ENCODE assay signal across 3 cellular contexts in genomic region chr2:112716826-112717352, GRCh38. TPM values are rescaled to one million over a fixed set of nuclear protein-coding genes. Genes with fewer than 3 reads are reported as not detected.
"Had no signal": no experiment of that assay in that cellular context is flagged by ENCODE, and none has a peak within 500 bp of the region (broad histone marks: within the 10 kb centered on the region; RNA-seq: fewer than 3 reads in every experiment).

No MANE protein-coding gene starts in this region.

RNA-seq across cellular contexts. Expression of gene NT5DC4, which starts 3.9 kb away (rescaled TPM):
- total RNA-seq: HT1080, IMR-90 had no signal
- polyA plus RNA-seq: IgD-negative memory B cell, IMR-90 had no signal

RNA-seq across cellular contexts. Expression of gene CKAP2L, which starts 47.5 kb away (rescaled TPM):
- polyA plus RNA-seq: IgD-negative memory B cell had no signal
